Comparison of ENCODE assay signal across 15 cellular contexts in genomic region chr14:98816718-98817117, GRCh38.
DNase-seq lines count a peak whose midpoint lies in the region; ATAC-seq, FAIRE-seq and TF ChIP-seq lines count a peak whose summit lies in the region.
"Had no signal": no experiment of that assay in that cellular context is flagged by ENCODE, and none has a peak within 500 bp of the region (broad histone marks: within the 10 kb centered on the region; RNA-seq: fewer than 3 reads in every experiment).

No MANE protein-coding gene starts in this region.

- H4K8ac ChIP-seq in neuronal stem cell (ENCODE audit: low read depth, low read length): peak overlapping the region; percentile 9

- H3K18ac ChIP-seq in neuronal stem cell (ENCODE audit: low read length): no peak overlapping the region

- H3K36me3 Mint-ChIP-seq in GM23338 (ENCODE audit: low read depth): peaks cover 11% of the 10 kb centered on the region; the same call in 2 of the 3 replicates
- no peaks in the 10 kb centered on the region for H3K36me3 Mint-ChIP-seq in activated CD8-positive, alpha-beta T cell treated with anti-CD3 and anti-CD28 coated beads for 36 hours (ENCODE audit: low read depth)
- H3K36me3 Mint-ChIP-seq: CD14-positive monocyte had no signal

- H3K14ac ChIP-seq in neuronal stem cell (ENCODE audit: low read length): no peak overlapping the region

- H3K9me3 ChIP-seq in kidney (ENCODE audit: control insufficient read depth in 1 of 2, low read length in 2 of 2): no peaks in the 10 kb centered on the region
- no peaks in the 10 kb centered on the region for H3K9me3 ChIP-seq in neuronal stem cell (replicated peaks in 1 of 2; ENCODE audit: control insufficient read depth in 2 of 2, insufficient read depth in 1 of 2, low read depth in 1 of 2, low read length in 2 of 2)
- H3K9me3 ChIP-seq: BLaER1 had no signal

- peak overlapping the region; percentile 52 for H2AFZ ChIP-seq in GM23338
- no peak overlapping the region for H2AFZ ChIP-seq in neuronal stem cell (ENCODE audit: low read length)

- no peak for ATAC-seq in GM23338
- peak; percentile 45 for ATAC-seq in activated CD8-positive, alpha-beta T cell treated with anti-CD3 and anti-CD28 coated beads for 36 hours

- peaks cover 12% of the 10 kb centered on the region for H3K9me2 ChIP-seq in GM23338 (ENCODE audit: insufficient read depth)

- no peaks in the 10 kb centered on the region for H3F3A ChIP-seq in GM23338 (replicated peaks; ENCODE audit: low read depth)

- FAIRE-seq in kidney (lab: Jason Lieb, UNC): no peak

- CTCF ChIA-PET in activated CD8-positive, alpha-beta T cell treated with anti-CD3 and anti-CD28 coated beads for 36 hours (lab: Charles Lee): no interaction called here

- no peak overlapping the region for H2BK15ac ChIP-seq in neuronal stem cell (ENCODE audit: low read length)

- H3K4me3 ChIP-seq in GM23338: no peak overlapping the region
- H3K4me3 ChIP-seq in kidney (ENCODE audit: low read length in 2 of 2): no peak overlapping the region
- no peak overlapping the region for H3K4me3 ChIP-seq in neuronal stem cell (ENCODE audit: low read length in 2 of 2)
- H3K4me3 ChIP-seq: BLaER1 had no signal

- no peak overlapping the region for H2AK5ac ChIP-seq in neuronal stem cell (ENCODE audit: low read depth, low read length)

- no peak overlapping the region for H3K4me3 Mint-ChIP-seq in GM23338
- H3K4me3 Mint-ChIP-seq in activated CD8-positive, alpha-beta T cell treated with anti-CD3 and anti-CD28 coated beads for 36 hours: no peak overlapping the region
- H3K4me3 Mint-ChIP-seq: CD14-positive monocyte; CD4-positive, alpha-beta memory T cell had no signal

- no peaks in the 10 kb centered on the region for H4K20me1 ChIP-seq in GM23338 (replicated peaks; ENCODE audit: insufficient read depth)
- H4K20me1 ChIP-seq: BLaER1 had no signal

- no peak for DNase-seq in GM23338 (ENCODE audit: low spot score)
- DNase-seq in activated CD8-positive, alpha-beta T cell treated with anti-CD3 and anti-CD28 coated beads for 36 hours: peak; percentile 21
- peak; percentile 54 for DNase-seq in kidney
- DNase-seq in neuronal stem cell (ENCODE audit: low spot score): no peak
- DNase-seq in activated CD4-positive, alpha-beta T cell treated with anti-CD3 and anti-CD28 coated beads, Interleukin-2, amount 50 U/mL, for 48 hours: no peak
- no peak for DNase-seq in activated naive CD4-positive, alpha-beta T cell treated with anti-CD3 and anti-CD28 coated beads, Interleukin-2, amount 50 U/mL, for 16 hours
- DNase-seq in NK-92 treated with Interleukin-12 subunit alpha and Interleukin-12 subunit beta, amount 100 ng/mL, for 24 hours (lab: John Stamatoyannopoulos, UW): no peak
- DNase-seq: 8988T; Calu3; CD4-positive, alpha-beta memory T cell; DMS79 treated with DMSO at 0.1 percent for 48 hours; GF-D8; H7 had no signal

- POLR2A ChIA-PET in activated CD8-positive, alpha-beta T cell treated with anti-CD3 and anti-CD28 coated beads for 36 hours (lab: Charles Lee): no interaction called here

- peaks cover 6% of the 10 kb centered on the region; the same call in 1 of the 3 replicates for H3K9me3 Mint-ChIP-seq in GM23338
- H3K9me3 Mint-ChIP-seq in activated CD8-positive, alpha-beta T cell treated with anti-CD3 and anti-CD28 coated beads for 36 hours: no peaks in the 10 kb centered on the region
- H3K9me3 Mint-ChIP-seq: CD4-positive, alpha-beta memory T cell had no signal

- H3K9ac ChIP-seq in kidney (ENCODE audit: low read length in 2 of 2): no peak overlapping the region
- H3K9ac ChIP-seq in neuronal stem cell (ENCODE audit: low read depth, low read length, poor library complexity): no peak overlapping the region
- H3K9ac ChIP-seq: BLaER1 had no signal

- intact Hi-C loops in activated CD8-positive, alpha-beta T cell treated with anti-CD3 and anti-CD28 coated beads for 36 hours (cut with micrococcal nuclease): no loop called here
- intact Hi-C loops in kidney (cut with DNase I): no loop called here

- no peaks in the 10 kb centered on the region for H3K27me3 ChIP-seq in GM23338 (ENCODE audit: insufficient read depth)
- no peaks in the 10 kb centered on the region for H3K27me3 ChIP-seq in neuronal stem cell (ENCODE audit: control insufficient read depth in 3 of 3, insufficient read depth in 3 of 3, low read depth in 1 of 3, low read length in 3 of 3)
- H3K27me3 ChIP-seq: BLaER1 had no signal

- WGBS in neuronal stem cell (ENCODE audit: extremely low coverage in 2 of 2, insufficient read length in 2 of 2, insufficient replicate concordance in 1 of 2), 2 donors: no CpG with 5 or more reads among the region's 7 CpGs

- H3K4me1 ChIP-seq in GM23338 (ENCODE audit: insufficient read depth) (peaks cover 23% of the 10 kb centered on the region), kidney (ENCODE audit: control insufficient read depth in 1 of 2, insufficient read depth in 1 of 2, low read depth in 1 of 2, low read length in 2 of 2) (no peaks in the 10 kb centered on the region), neuronal stem cell (ENCODE audit: control insufficient read depth in 2 of 2, insufficient read depth in 1 of 2, low read depth in 1 of 2, low read length in 2 of 2) (peaks cover 0 to 4% of the 10 kb centered on the region in 2 donors)

- no peaks in the 10 kb centered on the region for H3K79me1 ChIP-seq in neuronal stem cell (ENCODE audit: low read depth, low read length)

- no peak overlapping the region for H3K23ac ChIP-seq in neuronal stem cell (ENCODE audit: low read depth, low read length, poor library complexity)

- H3K79me2 ChIP-seq in GM23338 (replicated peaks; ENCODE audit: insufficient read depth): no peaks in the 10 kb centered on the region

- peaks cover 31% of the 10 kb centered on the region for H3K4me1 Mint-ChIP-seq in GM23338
- H3K4me1 Mint-ChIP-seq in activated CD8-positive, alpha-beta T cell treated with anti-CD3 and anti-CD28 coated beads for 36 hours (ENCODE audit: low read depth): peaks cover 13% of the 10 kb centered on the region
- H3K4me1 Mint-ChIP-seq: CD14-positive monocyte had no signal

- H3K27ac ChIP-seq in GM23338 (ENCODE audit: low read depth) (no peak overlapping the region), kidney (ENCODE audit: low read depth in 2 of 2, low read length in 2 of 2) (no peak overlapping the region), neuronal stem cell (replicated peaks; ENCODE audit: low read length) (no peak overlapping the region)
- H3K27ac ChIP-seq: BLaER1 had no signal

- TF ChIP-seq CTCF in GM23338 (conservative IDR thresholded peaks at IDR 0.05; ENCODE audit: low read depth in 2 of 2) (no peak), kidney (IDR thresholded peaks at IDR 0.05; ENCODE audit: borderline replicate concordance, extremely low read depth, insufficient read depth) (no peak)
- no peak for TF ChIP-seq CTCF in activated CD8-positive, alpha-beta T cell treated with anti-CD3 and anti-CD28 coated beads for 36 hours (IDR thresholded peaks at IDR 0.05)

- no peak overlapping the region for H3K4ac ChIP-seq in neuronal stem cell (ENCODE audit: low read length)

- H2BK12ac ChIP-seq in neuronal stem cell (ENCODE audit: low read length): no peak overlapping the region

- H2BK5ac ChIP-seq in neuronal stem cell (ENCODE audit: low read length): no peak overlapping the region

- no peak overlapping the region for H3K4me2 ChIP-seq in GM23338
- no peak overlapping the region for H3K4me2 ChIP-seq in neuronal stem cell (ENCODE audit: insufficient read depth, low read length, poor library complexity, severe bottlenecking)
- H3K4me2 ChIP-seq: BLaER1 had no signal

- no peak overlapping the region for H3K27ac Mint-ChIP-seq in GM23338
- peak overlapping the region; percentile 17 for H3K27ac Mint-ChIP-seq in activated CD8-positive, alpha-beta T cell treated with anti-CD3 and anti-CD28 coated beads for 36 hours

- H4K91ac ChIP-seq in neuronal stem cell (ENCODE audit: low read depth, low read length, poor library complexity): no peak overlapping the region

- H3K36me3 ChIP-seq in GM23338 (ENCODE audit: insufficient read depth): no peaks in the 10 kb centered on the region
- H3K36me3 ChIP-seq in kidney (ENCODE audit: control insufficient read depth in 1 of 2, insufficient read depth in 2 of 2, low read length in 2 of 2): no peaks in the 10 kb centered on the region
- no peaks in the 10 kb centered on the region for H3K36me3 ChIP-seq in neuronal stem cell (replicated peaks in 1 of 2; ENCODE audit: control insufficient read depth in 2 of 2, insufficient read depth in 2 of 2, low read length in 2 of 2)
- H3K36me3 ChIP-seq: BLaER1 had no signal

- no peak overlapping the region for H2BK120ac ChIP-seq in neuronal stem cell (ENCODE audit: low read depth, low read length)

- H3K27me3 Mint-ChIP-seq in GM23338 (ENCODE audit: insufficient read depth, low read depth, poor library complexity): peaks cover 15% of the 10 kb centered on the region
- H3K27me3 Mint-ChIP-seq in activated CD8-positive, alpha-beta T cell treated with anti-CD3 and anti-CD28 coated beads for 36 hours: no peaks in the 10 kb centered on the region

Comparison
In these comparisons a context has a peak if more than half of its experiments do, and no peak if none do; other contexts are left out.
1. DNase-seq: peak in activated CD8-positive, alpha-beta T cell treated with anti-CD3 and anti-CD28 coated beads for 36 hours (single experiment) and kidney (single experiment); none in GM23338 (single experiment), neuronal stem cell (single experiment), activated CD4-positive, alpha-beta T cell treated with anti-CD3 and anti-CD28 coated beads, Interleukin-2, amount 50 U/mL, for 48 hours (0 of 2), activated naive CD4-positive, alpha-beta T cell treated with anti-CD3 and anti-CD28 coated beads, Interleukin-2, amount 50 U/mL, for 16 hours (single experiment) and NK-92 treated with Interleukin-12 subunit alpha and Interleukin-12 subunit beta, amount 100 ng/mL, for 24 hours (single experiment).